28 cellular contexts compared by ENCODE assay signal in genomic region chr14:95421741-95422140, GRCh38.
"Had no signal": no experiment of that assay in that cellular context is flagged by ENCODE, and none has a peak within 500 bp of the region (broad histone marks: within the 10 kb centered on the region; RNA-seq: fewer than 3 reads in every experiment).

No MANE protein-coding gene starts in this region.

- H3K4me3 ChIP-seq: SJSA1 had no signal

- H3K27me3 Mint-ChIP-seq: activated naive CD4-positive, alpha-beta T cell treated with anti-CD3 and anti-CD28 coated beads, Interleukin-2, amount 50 U/mL, for 24 hours; activated naive CD8-positive, alpha-beta T cell treated with anti-CD3 and anti-CD28 coated beads, Interleukin-2, amount 50 U/mL, for 24 hours; activated T-helper 17 cell treated with anti-CD3 and anti-CD28 coated beads, Interleukin-2, amount 50 U/mL, for 72 hours; central memory CD8-positive, alpha-beta T cell; T-helper 17 cell had no signal

- H3K4me3 Mint-ChIP-seq: activated naive CD4-positive, alpha-beta T cell treated with anti-CD3 and anti-CD28 coated beads, Interleukin-2, amount 50 U/mL, for 24 hours; activated naive CD8-positive, alpha-beta T cell treated with anti-CD3 and anti-CD28 coated beads, Interleukin-2, amount 50 U/mL, for 24 hours; activated T-helper 17 cell treated with anti-CD3 and anti-CD28 coated beads, Interleukin-2, amount 50 U/mL, for 72 hours; brain; central memory CD8-positive, alpha-beta T cell; T-helper 17 cell; WTC11 had no signal

- H3K27me3 ChIP-seq: SJSA1 had no signal

- DNase-seq: activated CD4-positive, alpha-beta T cell treated with anti-CD3 and anti-CD28 coated beads for 48 hours; activated CD4-positive, alpha-beta T cell treated with anti-CD3 and anti-CD28 coated beads, Interleukin-2, amount 50 U/mL, for 48 hours; activated CD4-positive, CD25-positive, alpha-beta regulatory T cell treated with anti-CD3 and anti-CD28 coated beads, Interleukin-2, amount 50 U/mL, for 72 hours; activated gamma-delta T cell; activated naive CD8-positive, alpha-beta T cell treated with anti-CD3 and anti-CD28 coated beads, Interleukin-2, amount 50 U/mL, for 24 hours; activated T-cell treated with anti-CD3 and anti-CD28 coated beads for 4 hours; activated T-cell treated with anti-CD3 and anti-CD28 coated beads, Interleukin-2, amount 50 U/mL, for 48 hours; amniotic stem cell; KG1; NCI-H1092; NCI-H1417; NCI-H1694 treated with DMSO at 0.1 percent for 48 hours; NCI-H2029 treated with DMSO at 0.1 percent for 48 hours; NCI-H510A treated with DMSO at 0.1 percent for 48 hours; NCI-H69; NK-92 treated with Interleukin-12 subunit alpha and Interleukin-12 subunit beta, amount 100 ng/mL, for 24 hours; OCI-M1; SHP77; T-helper 17 cell; T-helper 9 cell had no signal

- H3K4me1 ChIP-seq: SJSA1 had no signal

- H3K36me3 Mint-ChIP-seq: WTC11 had no signal

- ATAC-seq: activated naive CD8-positive, alpha-beta T cell treated with anti-CD3 and anti-CD28 coated beads, Interleukin-2, amount 50 U/mL, for 24 hours; activated T-helper 17 cell treated with anti-CD3 and anti-CD28 coated beads, Interleukin-2, amount 50 U/mL, for 72 hours; Panc1; T-helper 17 cell; WTC11 had no signal

- H3K4me1 Mint-ChIP-seq: activated naive CD4-positive, alpha-beta T cell treated with anti-CD3 and anti-CD28 coated beads, Interleukin-2, amount 50 U/mL, for 24 hours; activated naive CD8-positive, alpha-beta T cell treated with anti-CD3 and anti-CD28 coated beads, Interleukin-2, amount 50 U/mL, for 24 hours; brain; central memory CD8-positive, alpha-beta T cell; WTC11 had no signal

- H3K9me3 Mint-ChIP-seq: activated naive CD4-positive, alpha-beta T cell treated with anti-CD3 and anti-CD28 coated beads, Interleukin-2, amount 50 U/mL, for 24 hours; activated T-helper 17 cell treated with anti-CD3 and anti-CD28 coated beads, Interleukin-2, amount 50 U/mL, for 72 hours; central memory CD8-positive, alpha-beta T cell had no signal

- H3K27ac ChIP-seq: RWPE1, SJSA1 had no signal

- H3K27ac Mint-ChIP-seq: activated naive CD8-positive, alpha-beta T cell treated with anti-CD3 and anti-CD28 coated beads, Interleukin-2, amount 50 U/mL, for 24 hours; activated T-helper 17 cell treated with anti-CD3 and anti-CD28 coated beads, Interleukin-2, amount 50 U/mL, for 72 hours; brain; T-helper 17 cell; WTC11 had no signal
